Comparison of ENCODE assay signal across 1 cellular context in the genomic region with DNA sequence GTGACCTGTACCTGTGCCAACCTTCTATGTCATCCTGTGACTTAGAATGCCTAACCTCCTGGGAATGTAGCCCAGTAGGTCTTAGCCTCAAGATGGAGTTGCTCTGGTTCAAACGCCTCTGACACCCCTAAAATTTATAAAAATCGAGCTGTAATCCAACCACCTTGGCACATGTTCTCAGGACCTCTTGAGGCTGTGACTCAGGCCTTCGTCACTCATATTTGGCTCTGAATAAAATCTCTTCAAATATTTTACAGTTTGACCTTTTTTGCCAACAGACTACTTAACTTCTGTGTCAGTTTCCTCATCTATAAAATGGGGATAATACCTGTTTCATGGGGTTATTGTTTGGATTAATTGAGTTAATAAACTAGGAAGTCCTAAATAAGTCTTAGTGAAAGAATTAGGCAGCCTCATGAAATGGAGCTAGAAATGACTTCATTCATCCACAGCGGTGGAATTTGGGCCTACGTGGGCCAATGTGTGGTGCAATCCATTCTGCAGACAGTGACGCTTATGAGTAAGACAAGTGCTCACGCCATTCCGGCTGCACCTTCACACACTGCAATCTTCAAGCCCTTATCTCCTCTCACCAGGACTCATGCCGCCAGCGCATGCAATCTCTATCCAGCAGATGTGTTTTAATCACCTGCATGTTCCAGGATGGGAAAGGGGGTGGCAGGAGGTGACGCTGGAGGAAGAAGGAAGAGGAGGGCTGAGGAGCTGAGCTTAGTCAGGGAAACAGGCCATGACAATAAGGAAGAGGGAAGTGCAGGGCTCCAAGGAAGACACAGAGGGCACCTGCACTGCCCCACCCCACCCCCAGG.
TF ChIP-seq lines count a peak whose summit lies in the region.

No MANE protein-coding gene starts in this region.

TF ChIP-seq in SK-N-SH treated with all-trans-retinoic acid at 6 μM for 48 hours, 23 proteins besides CTCF, POLR2A, EP300 and RAD21 (continued from another document):
- TF ChIP-seq ISL1 (CRISPR knock-in tag; IDR thresholded peaks at IDR 0.05): no peak
- TF ChIP-seq, protein P1, sequence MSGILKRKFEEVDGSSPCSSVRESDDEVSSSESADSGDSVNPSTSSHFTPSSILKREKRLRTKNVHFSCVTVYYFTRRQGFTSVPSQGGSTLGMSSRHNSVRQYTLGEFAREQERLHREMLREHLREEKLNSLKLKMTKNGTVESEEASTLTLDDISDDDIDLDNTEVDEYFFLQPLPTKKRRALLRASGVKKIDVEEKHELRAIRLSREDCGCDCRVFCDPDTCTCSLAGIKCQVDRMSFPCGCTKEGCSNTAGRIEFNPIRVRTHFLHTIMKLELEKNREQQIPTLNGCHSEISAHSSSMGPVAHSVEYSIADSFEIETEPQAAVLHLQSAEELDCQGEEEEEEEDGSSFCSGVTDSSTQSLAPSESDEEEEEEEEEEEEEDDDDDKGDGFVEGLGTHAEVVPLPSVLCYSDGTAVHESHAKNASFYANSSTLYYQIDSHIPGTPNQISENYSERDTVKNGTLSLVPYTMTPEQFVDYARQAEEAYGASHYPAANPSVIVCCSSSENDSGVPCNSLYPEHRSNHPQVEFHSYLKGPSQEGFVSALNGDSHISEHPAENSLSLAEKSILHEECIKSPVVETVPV (CRISPR knock-in tag; IDR thresholded peaks at IDR 0.05): no peak
- TF ChIP-seq SNAI2 (CRISPR knock-in tag; IDR thresholded peaks at IDR 0.05): no peak
- no peak for TF ChIP-seq RARB (CRISPR knock-in tag; IDR thresholded peaks at IDR 0.05)
